8 cellular contexts compared by ENCODE assay signal in genomic region chr6:132648356-132648755, GRCh38. TPM values are rescaled to one million over a fixed set of nuclear protein-coding genes. Genes with fewer than 3 reads are reported as not detected.
DNase-seq lines count a peak whose midpoint lies in the region; ATAC-seq and TF ChIP-seq lines count a peak whose summit lies in the region.

No MANE protein-coding gene starts in this region.

- peak; percentile 88 for ATAC-seq in GM19351 (IDR thresholded peaks at IDR 0.05; ENCODE audit: unreplicated experiment)
- ATAC-seq in HG03196 (IDR thresholded peaks at IDR 0.05; ENCODE audit: unreplicated experiment), result peak; percentile 79

- H3K4me3 ChIP-seq in AG09309 (ENCODE audit: control insufficient read depth, low read depth, low read length), result no peak overlapping the region
- no peak overlapping the region for H3K4me3 ChIP-seq in left ventricle myocardium inferior

- no peak overlapping the region for H3K27ac ChIP-seq in left ventricle myocardium inferior (replicated peaks)

- H3K4me1 ChIP-seq in left ventricle myocardium inferior, result no peaks in the 10 kb centered on the region

- H3K9me3 Mint-ChIP-seq in activated naive CD8-positive, alpha-beta T cell treated with anti-CD3 and anti-CD28 coated beads for 36 hours, result no peaks in the 10 kb centered on the region

- no peaks in the 10 kb centered on the region for H3K36me3 ChIP-seq in left ventricle myocardium inferior

- no peaks in the 10 kb centered on the region for H3K9me3 ChIP-seq in left ventricle myocardium inferior (replicated peaks)

- no peak overlapping the region for H3K27ac Mint-ChIP-seq in activated naive CD8-positive, alpha-beta T cell treated with anti-CD3 and anti-CD28 coated beads for 36 hours

- H3K36me3 Mint-ChIP-seq in activated naive CD8-positive, alpha-beta T cell treated with anti-CD3 and anti-CD28 coated beads for 36 hours, result no peaks in the 10 kb centered on the region

- no peaks in the 10 kb centered on the region for H3K27me3 ChIP-seq in left ventricle myocardium inferior (ENCODE audit: low read depth)

- H3K4me3 Mint-ChIP-seq in activated naive CD8-positive, alpha-beta T cell treated with anti-CD3 and anti-CD28 coated beads for 36 hours, result no peak overlapping the region

- no peaks in the 10 kb centered on the region for H3K27me3 Mint-ChIP-seq in activated naive CD8-positive, alpha-beta T cell treated with anti-CD3 and anti-CD28 coated beads for 36 hours

- peaks cover 3% of the 10 kb centered on the region for H3K4me1 Mint-ChIP-seq in activated naive CD8-positive, alpha-beta T cell treated with anti-CD3 and anti-CD28 coated beads for 36 hours

- no peak for TF ChIP-seq CTCF in AG09309 (IDR thresholded peaks at IDR 0.05; ENCODE audit: control insufficient read depth, insufficient read depth, low read depth, low read length, missing control alignments)
- no peak for TF ChIP-seq CTCF in left ventricle myocardium inferior (IDR thresholded peaks at IDR 0.05; ENCODE audit: borderline replicate concordance)

- intact Hi-C loops in left ventricle myocardium inferior (cut with micrococcal nuclease) (no loop called here), posterior vena cava (cut with DNase I) (no loop called here)

- DNase-seq in AG09309 (ENCODE audit: low read depth) (peak; percentile 56), left ventricle myocardium inferior (no peak), SIG-M5 treated with dmso at 0.1 percent for 504 hours (lab: John Stamatoyannopoulos, UW; ENCODE audit: unreplicated experiment) (no peak), ureter (ENCODE audit: low spot score) (no peak), posterior vena cava (ENCODE audit: low spot score) (no peak)
- peak; percentile 6 for DNase-seq in activated naive CD8-positive, alpha-beta T cell treated with anti-CD3 and anti-CD28 coated beads for 36 hours

RNA-seq across cellular contexts. Expression of gene TAAR1, which starts 10.6 kb away (rescaled TPM):
- not detected for total RNA-seq in activated naive CD8-positive, alpha-beta T cell treated with anti-CD3 and anti-CD28 coated beads for 36 hours
- not detected for total RNA-seq in left ventricle myocardium inferior
- not detected for total RNA-seq in ureter
- total RNA-seq in posterior vena cava, result not detected

RNA-seq across cellular contexts. Expression of gene TAAR2, which starts 24.3 kb away (rescaled TPM):
- not detected for total RNA-seq in activated naive CD8-positive, alpha-beta T cell treated with anti-CD3 and anti-CD28 coated beads for 36 hours
- total RNA-seq in left ventricle myocardium inferior, result not detected
- total RNA-seq in ureter, result not detected
- not detected for total RNA-seq in posterior vena cava

RNA-seq across cellular contexts. Expression of gene TAAR5, which starts 58.8 kb away (rescaled TPM):
- not detected for total RNA-seq in activated naive CD8-positive, alpha-beta T cell treated with anti-CD3 and anti-CD28 coated beads for 36 hours
- not detected for total RNA-seq in left ventricle myocardium inferior
- not detected for total RNA-seq in ureter
- total RNA-seq in posterior vena cava, result not detected

Comparison
In these comparisons a context has a peak if more than half of its experiments do, and no peak if none do; other contexts are left out.
1. DNase-seq: peak in AG09309 (single experiment) and activated naive CD8-positive, alpha-beta T cell treated with anti-CD3 and anti-CD28 coated beads for 36 hours (single experiment); none in left ventricle myocardium inferior (single experiment), SIG-M5 treated with dmso at 0.1 percent for 504 hours (single experiment), ureter (single experiment) and posterior vena cava (single experiment).